In the genomic region with DNA sequence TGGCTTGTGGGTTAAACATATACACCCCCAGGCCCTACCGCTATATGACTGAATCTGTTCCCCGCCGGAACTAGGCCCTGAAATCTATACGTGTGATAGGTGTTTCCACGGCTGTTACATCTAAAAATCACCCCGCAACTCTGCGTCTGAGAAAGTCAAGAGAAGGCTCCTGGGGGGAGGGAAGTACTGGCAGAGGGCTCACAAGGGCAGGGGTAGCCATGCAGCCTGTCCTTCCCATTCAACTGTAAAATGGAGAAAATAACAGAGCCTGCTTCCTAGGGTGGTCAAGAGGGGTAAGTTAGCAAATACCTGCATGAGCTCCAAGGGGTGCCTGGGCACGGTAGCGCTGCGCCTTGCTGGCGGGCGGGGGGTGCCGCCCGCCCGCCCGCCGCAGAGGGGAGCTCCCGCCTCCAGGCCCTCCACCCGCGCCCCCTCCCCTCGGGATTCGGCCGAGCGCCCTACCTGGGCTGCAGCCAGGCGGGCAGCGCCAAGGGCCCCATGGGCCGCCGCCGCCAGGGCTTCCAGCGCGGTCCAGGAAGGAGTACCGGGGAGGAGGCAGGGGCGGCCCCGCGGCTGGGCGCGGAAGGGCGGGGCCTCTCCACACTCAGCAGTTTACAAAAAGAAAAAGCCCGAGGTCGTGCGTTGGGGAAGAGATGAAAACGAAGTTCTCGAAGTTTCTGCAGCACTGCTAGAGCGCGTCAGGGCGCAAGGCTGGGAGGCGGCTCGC, we compare ENCODE assay signal across 8 cellular contexts. TPM values are rescaled to one million over a fixed set of nuclear protein-coding genes. Genes with fewer than 3 reads are reported as not detected.
DNase-seq lines count a peak whose midpoint lies in the region; ATAC-seq and TF ChIP-seq lines count a peak whose summit lies in the region.

A gene with protein sequence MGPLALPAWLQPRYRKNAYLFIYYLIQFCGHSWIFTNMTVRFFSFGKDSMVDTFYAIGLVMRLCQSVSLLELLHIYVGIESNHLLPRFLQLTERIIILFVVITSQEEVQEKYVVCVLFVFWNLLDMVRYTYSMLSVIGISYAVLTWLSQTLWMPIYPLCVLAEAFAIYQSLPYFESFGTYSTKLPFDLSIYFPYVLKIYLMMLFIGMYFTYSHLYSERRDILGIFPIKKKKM (minus strand): TSS at position 550 of the 727 bp plus-strand sequence. CDS start 50 bp downstream, at position 500.

- H3K27ac ChIP-seq in BLaER1 (peak within 1 kb of the TSS; percentile 67), caudate nucleus (ENCODE audit: low read depth, low read length) (peak within 1 kb of the TSS; percentile 89)

- TF ChIP-seq POLR2A in GM19099 (IDR thresholded peaks at IDR 0.05; ENCODE audit: extremely low read depth, insufficient read length, low read depth): peak; percentile 59

- ATAC-seq in HG03342 (IDR thresholded peaks at IDR 0.05; ENCODE audit: unreplicated experiment): peak; percentile 65

- peak within 1 kb of the TSS; percentile 69 for H3K9ac ChIP-seq in BLaER1

- H3K4me3 ChIP-seq in BLaER1 (peak within 1 kb of the TSS; percentile 71), WI38 (ENCODE audit: low read depth, low read length) (peak within 1 kb of the TSS; percentile 42), kidney epithelial cell (ENCODE audit: low read depth, low read length) (peak within 1 kb of the TSS; percentile 33)

- H3K4me2 ChIP-seq in BLaER1: peak within 1 kb of the TSS; percentile 82

- no peaks in the 10 kb centered on the region for H3K27me3 ChIP-seq in BLaER1
- no peaks in the 10 kb centered on the region for H3K27me3 ChIP-seq in kidney epithelial cell (ENCODE audit: control insufficient read depth, insufficient read depth, low read length)

- H3K9me3 ChIP-seq in BLaER1: no peaks in the 10 kb centered on the region

- H3K36me3 ChIP-seq in BLaER1 (0 out of 2 replicates have a peak, but pooled peaks cover under 1% of the 10 kb centered on the region), kidney epithelial cell (ENCODE audit: control insufficient read depth, insufficient read depth, low read length) (no peaks in the 10 kb centered on the region)

- TF ChIP-seq CTCF in WI38 (IDR thresholded peaks at IDR 0.05; ENCODE audit: low read depth, low read length) (no peak), kidney epithelial cell (IDR thresholded peaks at IDR 0.05; ENCODE audit: insufficient read depth, low read length, poor library complexity, severe bottlenecking) (no peak)

- H4K20me1 ChIP-seq in BLaER1: no peaks in the 10 kb centered on the region

- peaks cover 14% of the 10 kb centered on the region for H3K4me1 ChIP-seq in BLaER1

- DNase-seq in caudate nucleus (lab: John Stamatoyannopoulos, UW) (peak in 49 of 61 donors; percentile 4 to 74 (median 32)), kidney epithelial cell (ENCODE audit: low read depth) (no peak), NCI-H1105 (lab: John Stamatoyannopoulos, UW) (no peak)
- peak; percentile 64 to 65 for DNase-seq in stimulated activated CD4-positive, alpha-beta T cell treated with anti-CD3 and anti-CD28 coated beads, Interleukin-2, amount 100 ng/mL, for 24 hours

RNA-seq across cellular contexts. Expression of the gene that starts here (rescaled TPM):
- total RNA-seq in kidney epithelial cell: 0.46 and 0.62 TPM in 2 replicates

Comparison
In these comparisons a context has a peak if more than half of its experiments do, and no peak if none do; other contexts are left out.
1. DNase-seq: peak in caudate nucleus (49 of 61) and stimulated activated CD4-positive, alpha-beta T cell treated with anti-CD3 and anti-CD28 coated beads, Interleukin-2, amount 100 ng/mL, for 24 hours (2 of 2); none in kidney epithelial cell (single experiment) and NCI-H1105 (single experiment).
2. Peak in every context shown above with its lines, with median percentiles within 50 percentile points of each other: H3K4me3 ChIP-seq.